ENCODE assay signal across 8 cellular contexts in the genomic region with DNA sequence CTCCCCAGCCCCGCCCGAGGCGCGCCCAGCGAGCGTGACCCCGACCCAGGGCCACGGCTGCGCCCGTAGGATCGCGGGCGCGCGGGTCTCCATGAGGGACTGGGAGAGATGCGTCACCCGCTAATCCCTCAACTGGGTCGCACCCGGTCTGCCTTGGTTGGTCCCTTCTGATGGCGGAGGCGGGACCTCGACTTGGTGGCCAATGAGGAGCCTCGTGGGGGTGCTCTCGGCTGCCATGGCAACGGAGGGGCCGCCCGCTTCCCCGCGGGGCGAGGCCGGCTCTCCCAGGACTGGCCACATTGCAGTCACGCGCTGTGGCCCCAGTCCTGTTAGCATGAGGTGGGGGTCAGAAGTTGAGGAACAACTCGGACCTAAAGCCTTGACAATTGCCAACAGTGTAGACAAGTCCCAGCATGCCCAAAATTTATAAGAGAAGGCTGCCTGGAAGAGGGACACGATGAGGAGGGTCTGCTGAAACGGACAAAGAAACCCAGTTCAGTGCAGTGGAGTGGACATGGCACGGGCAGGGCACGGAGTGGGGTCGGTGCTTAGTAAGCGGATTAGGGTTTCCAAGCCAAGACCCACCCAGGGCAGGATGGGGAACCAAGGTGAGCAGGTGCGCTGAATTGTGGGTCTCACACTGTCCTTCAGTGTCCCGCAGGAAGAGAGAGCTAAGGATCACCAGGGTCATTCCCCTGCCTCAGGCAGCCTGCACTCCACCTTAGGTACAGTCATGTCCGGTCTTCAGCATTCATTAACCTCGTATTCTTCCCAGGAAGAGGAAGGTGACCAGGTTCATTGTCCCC. TPM values are rescaled to one million over a fixed set of nuclear protein-coding genes. Genes with fewer than 3 reads are reported as not detected.
DNase-seq lines count a peak whose midpoint lies in the region; ATAC-seq and TF ChIP-seq lines count a peak whose summit lies in the region.

No MANE protein-coding gene starts in this region.

- TF ChIP-seq POLR2A in heart left ventricle (IDR thresholded peaks at IDR 0.05) (peak in 1 of 2 donors; percentile 88), upper lobe of left lung (IDR thresholded peaks at IDR 0.05) (peak in 2 of 4 donors; percentile 82 to 97)

- H3K4me1 Mint-ChIP-seq in activated naive CD8-positive, alpha-beta T cell treated with anti-CD3 and anti-CD28 coated beads, Interleukin-2, amount 50 U/mL, for 24 hours, result peaks cover 68% of the 10 kb centered on the region

- POLR2A ChIA-PET in HEK293T (lab: Yijun Ruan, JAX), result interaction anchor here (0.7 to 3.1 kb wide), 8 partner anchors 16 to 34 kb away, joined by 3 to 27 read pairs (median 4); partner anchors contain the start of gene DDIT4

- intact Hi-C loops in heart left ventricle (cut with DNase I), result loop anchor here in 2 of 10 donors (2.0 kb wide), 2 partner anchors 21 to 27 kb away; no protein-coding TSS in a partner anchor

- H3K27ac Mint-ChIP-seq in activated naive CD8-positive, alpha-beta T cell treated with anti-CD3 and anti-CD28 coated beads, Interleukin-2, amount 50 U/mL, for 24 hours, result peak overlapping the region; percentile 100

- no peaks in the 10 kb centered on the region for H3K27me3 ChIP-seq in GM06990 (replicated peaks; ENCODE audit: control insufficient read depth, insufficient read depth, low read length)
- H3K27me3 ChIP-seq in heart left ventricle, result no peaks in the 10 kb centered on the region
- H3K27me3 ChIP-seq in upper lobe of left lung, result no peaks in the 10 kb centered on the region

- DNase-seq in GM06990 (ENCODE audit: extremely low read depth, insufficient read length) (peak; percentile 94), HEK293T (ENCODE audit: extremely low spot score) (peak; percentile 94), MV-4-11 (lab: John Stamatoyannopoulos, UW) (peak; percentile 98), heart left ventricle (peak; percentile 98 to 100 (median 99)), pons (ENCODE audit: low spot score) (peak; percentile 98), upper lobe of left lung (peak; percentile 96 to 99)
- DNase-seq in activated naive CD8-positive, alpha-beta T cell treated with anti-CD3 and anti-CD28 coated beads, Interleukin-2, amount 50 U/mL, for 24 hours, result peak; percentile 96

- no peaks in the 10 kb centered on the region for H3K9me3 Mint-ChIP-seq in activated naive CD8-positive, alpha-beta T cell treated with anti-CD3 and anti-CD28 coated beads, Interleukin-2, amount 50 U/mL, for 24 hours

- H3K36me3 ChIP-seq in GM06990 (ENCODE audit: control insufficient read depth, insufficient read depth, low read length) (no peaks in the 10 kb centered on the region), heart left ventricle (no peaks in the 10 kb centered on the region), upper lobe of left lung (no peaks in the 10 kb centered on the region)

- no peak for TF ChIP-seq EP300 in upper lobe of left lung (IDR thresholded peaks at IDR 0.05)

- ATAC-seq in SK-N-SH treated with all-trans-retinoic acid at 6 μM for 48 hours, result peak; percentile 99
- peak; percentile 77 for ATAC-seq in activated naive CD8-positive, alpha-beta T cell treated with anti-CD3 and anti-CD28 coated beads, Interleukin-2, amount 50 U/mL, for 24 hours
- peak; percentile 94 to 98 (median 96) for ATAC-seq in heart left ventricle
- ATAC-seq in upper lobe of left lung (ENCODE audit: low FRiP score in 2 of 2), result peak; percentile 97

- H3K36me3 Mint-ChIP-seq in activated naive CD8-positive, alpha-beta T cell treated with anti-CD3 and anti-CD28 coated beads, Interleukin-2, amount 50 U/mL, for 24 hours (ENCODE audit: low read depth), result peaks cover 4% of the 10 kb centered on the region

- H3K4me3 Mint-ChIP-seq in activated naive CD8-positive, alpha-beta T cell treated with anti-CD3 and anti-CD28 coated beads, Interleukin-2, amount 50 U/mL, for 24 hours, result peak overlapping the region; percentile 85

- peaks cover 3% of the 10 kb centered on the region for H3K27me3 Mint-ChIP-seq in activated naive CD8-positive, alpha-beta T cell treated with anti-CD3 and anti-CD28 coated beads, Interleukin-2, amount 50 U/mL, for 24 hours

- no peaks in the 10 kb centered on the region for H3K9me3 ChIP-seq in heart left ventricle
- H3K9me3 ChIP-seq in upper lobe of left lung, result no peaks in the 10 kb centered on the region

- no peak for TF ChIP-seq CTCF in GM06990 (IDR thresholded peaks at IDR 0.05; ENCODE audit: insufficient read depth, low read length, poor library complexity, severe bottlenecking)
- TF ChIP-seq CTCF in heart left ventricle (IDR thresholded peaks at IDR 0.05), result no peak
- TF ChIP-seq CTCF in upper lobe of left lung (IDR thresholded peaks at IDR 0.05), result peak in 2 of 6 experiments; percentile 13 to 14

- peak overlapping the region; percentile 72 for H3K4me3 ChIP-seq in GM06990 (replicated peaks; ENCODE audit: low read depth, low read length)
- H3K4me3 ChIP-seq in heart left ventricle, result peak overlapping the region; percentile 42 to 92 (median 70)
- peak overlapping the region; percentile 55 to 70 (median 64) for H3K4me3 ChIP-seq in upper lobe of left lung

- CTCF ChIA-PET in HEK293T (lab: Yijun Ruan, JAX), result interaction anchor here (0.5 kb wide), 1 partner anchor 17 kb away, joined by 3 read pairs; no protein-coding TSS in a partner anchor

- peaks cover 0 to 37% (median 11%) of the 10 kb centered on the region in 12 donors for H3K4me1 ChIP-seq in heart left ventricle
- peaks cover 10 to 31% (median 22%) of the 10 kb centered on the region in 4 donors for H3K4me1 ChIP-seq in upper lobe of left lung

- H3K27ac ChIP-seq in heart left ventricle (peak overlapping the region; percentile 79 to 99 (median 93)), upper lobe of left lung (peak overlapping the region; percentile 92 to 99 (median 98))

- 12 to 27% (median 14%) methylated on average over 26 to 44 of the region's 44 CpGs for WGBS in heart left ventricle, 4 donors
- WGBS in upper lobe of left lung, 2 donors, result 26 to 34% methylated on average over 15 to 30 of the region's 44 CpGs

TF ChIP-seq in HEK293T, 16 proteins besides CTCF, POLR2A, EP300 and RAD21:
- TF ChIP-seq LEF1 (IDR thresholded peaks at IDR 0.05; ENCODE audit: borderline replicate concordance), result no peak
- TF ChIP-seq CTBP1 (IDR thresholded peaks at IDR 0.05; ENCODE audit: borderline replicate concordance), result no peak
- peak; percentile 40 for TF ChIP-seq L3MBTL2 (conservative IDR thresholded peaks at IDR 0.05)

TF ChIP-seq in SK-N-SH treated with all-trans-retinoic acid at 6 μM for 48 hours, 23 proteins besides CTCF, POLR2A, EP300 and RAD21:
- TF ChIP-seq CSDC2 (CRISPR knock-in tag; IDR thresholded peaks at IDR 0.05) (0 out of 2 replicates have a peak, but pooled peaks have one; percentile 47), ZNF565 (CRISPR knock-in tag; conservative IDR thresholded peaks at IDR 0.05; ENCODE audit: low read depth) (no peak)
TF ChIP-seq in SK-N-SH treated with all-trans-retinoic acid at 6 μM for 48 hours: peak in this region for 1.

RNA-seq across cellular contexts. Expression of gene DDIT4, which starts 24.4 kb away (rescaled TPM):
- total RNA-seq in heart left ventricle (10 to 100 TPM; 14.6 to 68.2 (median 40.4) TPM), upper lobe of left lung (100 to 1,000 TPM in 5 of 6 donors, 10 to 100 TPM in 1; 81.0 to 218 (median 151) TPM)
- 100 to 1,000 TPM in 1 of 2 donors, 10 to 100 TPM in 1; 59.4 to 112 TPM for polyA plus RNA-seq in heart left ventricle

RNA-seq across cellular contexts. Expression of gene DNAJB12, which starts 56.5 kb away (rescaled TPM):
- total RNA-seq in heart left ventricle (10 to 100 TPM; 23.8 to 42.5 (median 29.1) TPM), upper lobe of left lung (10 to 100 TPM; 24.4 to 81.7 (median 49.2) TPM)
- polyA plus RNA-seq in heart left ventricle, result 10 to 100 TPM; 21.1 to 36.0 TPM

Comparison
In these comparisons a context has a peak if more than half of its experiments do, and no peak if none do; other contexts are left out.
1. Peak in every context shown above with its lines: DNase-seq, ATAC-seq, H3K4me3 ChIP-seq and H3K27ac ChIP-seq.